In the genomic region with DNA sequence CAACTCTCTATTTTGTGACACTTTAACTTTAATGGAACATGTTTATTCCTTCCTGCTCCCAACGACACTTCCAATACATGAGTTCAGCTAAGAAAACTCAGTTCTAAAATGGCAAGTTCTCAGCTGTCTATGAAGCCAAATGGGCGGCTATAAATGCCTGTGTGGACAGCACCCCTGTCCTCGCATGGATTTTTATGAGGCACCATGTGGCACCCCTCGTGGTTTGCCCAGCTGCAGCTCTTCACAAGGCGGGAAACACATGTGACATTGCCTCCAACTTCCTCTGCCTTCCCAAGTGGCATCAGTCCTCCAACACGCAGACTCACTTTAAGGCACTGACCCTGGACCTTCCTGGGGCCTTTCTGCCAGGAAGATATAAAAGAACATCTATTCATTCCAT, we compare ENCODE assay signal across 23 cellular contexts. TPM values are rescaled to one million over a fixed set of nuclear protein-coding genes. Genes with fewer than 3 reads are reported as not detected.
DNase-seq lines count a peak whose midpoint lies in the region; ATAC-seq, FAIRE-seq and TF ChIP-seq lines count a peak whose summit lies in the region.
"Had no signal": no experiment of that assay in that cellular context is flagged by ENCODE, and none has a peak within 500 bp of the region (broad histone marks: within the 10 kb centered on the region; RNA-seq: fewer than 3 reads in every experiment).

No MANE protein-coding gene starts in this region.

- no peak overlapping the region for H3K56ac ChIP-seq in H1 (replicated peaks; ENCODE audit: insufficient read length, low read depth, low read length)

- intact Hi-C loops in mucosa of descending colon (cut with DNase I, micrococcal nuclease) (no loop called here), transverse colon (cut with DNase I; ENCODE audit: low total_unique reads) (no loop called here)

- peak overlapping the region; percentile 39; the same call in 1 of the 2 replicates for H3K18ac ChIP-seq in H1 (ENCODE audit: extremely low read depth, low read length)

- DNase-seq in HEK293T (ENCODE audit: extremely low spot score): no peak
- no peak for DNase-seq in H1 (ENCODE audit: low read depth in 1 of 2, low spot score in 2 of 2)
- DNase-seq in mucosa of descending colon: peak; percentile 67 to 73 (median 69)
- peak; percentile 69 for DNase-seq in transverse colon
- DNase-seq in D721Med (ENCODE audit: insufficient read length, low spot score): no peak
- no peak for DNase-seq in NOMO-1 treated with DMSO at 0.1 percent for 48 hours (lab: John Stamatoyannopoulos, UW; ENCODE audit: unreplicated experiment)
- DNase-seq: CD8-positive, alpha-beta T cell; DMS153; KBM-7; NCI-H1092 treated with DMSO at 0.1 percent for 48 hours; NCI-H1436 treated with DMSO at 0.1 percent for 48 hours; NCI-H2029; NCI-H2171; NCI-H345; NCI-H524; NCI-H774 had no signal

- FAIRE-seq in H1 (lab: Jason Lieb, UNC) (no peak), D721Med (lab: Jason Lieb, UNC) (no peak)
- FAIRE-seq: GM12891 had no signal

- peaks cover 2% of the 10 kb centered on the region; the same call in 1 of the 2 replicates for H3K79me1 ChIP-seq in H1 (ENCODE audit: low read depth, low read length)

- H3K23ac ChIP-seq in H1 (ENCODE audit: insufficient read length): no peak overlapping the region

- H4K91ac ChIP-seq in H1 (replicated peaks; ENCODE audit: insufficient read length, low read length): no peak overlapping the region

- H2BK5ac ChIP-seq in H1 (ENCODE audit: low read depth, low read length): no peak overlapping the region

- TF ChIP-seq POLR2A in H1 (IDR thresholded peaks at IDR 0.05; ENCODE audit: control extremely low read depth in 1 of 2, low read depth in 2 of 2, low read length in 2 of 2) (no peak), transverse colon (IDR thresholded peaks at IDR 0.05) (no peak)

- H3K9ac ChIP-seq in H1 (replicated peaks in 1 of 4; ENCODE audit: extremely low read depth in 1 of 4, low read depth in 3 of 4, low read length in 3 of 4): no peak overlapping the region

- TF ChIP-seq EP300 in H1 (IDR thresholded peaks at IDR 0.05; ENCODE audit: borderline replicate concordance in 1 of 2, low read depth in 2 of 2, low read length in 2 of 2) (no peak), transverse colon (IDR thresholded peaks at IDR 0.05; ENCODE audit: low read depth) (no peak)

- H3K4me3 ChIP-seq in H1 (ENCODE audit: extremely low read depth in 1 of 4, insufficient read depth in 2 of 4, low read depth in 3 of 4, low read length in 4 of 4): no peak overlapping the region
- H3K4me3 ChIP-seq in mucosa of descending colon: no peak overlapping the region
- no peak overlapping the region for H3K4me3 ChIP-seq in transverse colon
- H3K4me3 ChIP-seq: SJSA1 had no signal

- ATAC-seq in mucosa of descending colon (peak; percentile 75), HG03520 (IDR thresholded peaks at IDR 0.05; ENCODE audit: unreplicated experiment) (no peak), GM18867 (IDR thresholded peaks at IDR 0.05; ENCODE audit: unreplicated experiment) (no peak)
- ATAC-seq: CD8-positive, alpha-beta T cell; Right ventricle myocardium inferior had no signal

- no peaks in the 10 kb centered on the region for H3K36me3 ChIP-seq in H1 (ENCODE audit: control insufficient read depth in 2 of 4, insufficient read depth in 4 of 4, low read length in 3 of 4)
- H3K36me3 ChIP-seq in mucosa of descending colon (ENCODE audit: low read depth): no peaks in the 10 kb centered on the region
- no peaks in the 10 kb centered on the region for H3K36me3 ChIP-seq in transverse colon

- no peaks in the 10 kb centered on the region for H4K20me1 ChIP-seq in H1 (replicated peaks in 1 of 2; ENCODE audit: control insufficient read depth in 1 of 2, insufficient read depth in 2 of 2, low read length in 2 of 2)

- POLR2A ChIA-PET in HEK293T (lab: Yijun Ruan, JAX) (interaction anchor here (1.2 kb wide), 1 partner anchor 213 kb away, joined by 3 read pairs; the partner anchor contains the start of gene CBR4), H1 (lab: Charles Lee; ENCODE audit: partially characterized antibody) (interaction anchor here (1.0 kb wide), 1 partner anchor 15 kb away, joined by 4 read pairs; no protein-coding TSS in a partner anchor)

- CTCF ChIA-PET in HEK293T (lab: Yijun Ruan, JAX): no interaction called here
- CTCF ChIA-PET in H1 (lab: Charles Lee; ENCODE audit: partially characterized antibody): no interaction called here

- no peak overlapping the region for H2AK5ac ChIP-seq in H1 (ENCODE audit: low read depth, low read length)

- TF ChIP-seq CTCF in H1 (IDR thresholded peaks at IDR 0.05; ENCODE audit: control extremely low read depth in 1 of 3, insufficient read depth in 1 of 3, low read depth in 1 of 3, low read length in 3 of 3): no peak
- no peak for TF ChIP-seq CTCF in mucosa of descending colon (IDR thresholded peaks at IDR 0.05)
- TF ChIP-seq CTCF in transverse colon (IDR thresholded peaks at IDR 0.05): no peak
- TF ChIP-seq CTCF in D721Med (IDR thresholded peaks at IDR 0.05; ENCODE audit: insufficient read depth, missing control alignments): no peak

- H2AFZ ChIP-seq in H1 (ENCODE audit: low read length): no peak overlapping the region

- in situ Hi-C loops in transverse colon (cut with MboI; ENCODE audit: low pct_ligation_motif_present in 1 of 4, low pct_unique_long_range_greater_than_20kb in 1 of 4, low sequenced_read_pairs in 3 of 4): no loop called here

- H4K8ac ChIP-seq in H1 (ENCODE audit: extremely low read depth, insufficient read depth, low read length): no peak overlapping the region

- H3K9me3 ChIP-seq in H1 (ENCODE audit: insufficient read depth in 2 of 2, low read depth in 1 of 2, low read length in 1 of 2) (no peaks in the 10 kb centered on the region), mucosa of descending colon (no peaks in the 10 kb centered on the region), transverse colon (no peaks in the 10 kb centered on the region)
- H3K9me3 ChIP-seq: SJSA1 had no signal

- H3K27ac ChIP-seq in H1 (ENCODE audit: low read depth, low read length) (no peak overlapping the region), transverse colon (peak overlapping the region; percentile 64 to 76 (median 70))
- H3K27ac ChIP-seq: SJSA1 had no signal

- H4K5ac ChIP-seq in H1 (ENCODE audit: insufficient read length, low read depth, low read length): no peak overlapping the region

- H3K4ac ChIP-seq in H1 (replicated peaks; ENCODE audit: insufficient read length, low read depth, low read length): no peak overlapping the region

- no peak overlapping the region for H2BK20ac ChIP-seq in H1 (ENCODE audit: low read length)

- H3K27me3 ChIP-seq in H1 (replicated peaks in 1 of 4; ENCODE audit: control insufficient read depth in 3 of 4, extremely low read depth in 1 of 4, insufficient read depth in 3 of 4, low read length in 3 of 4) (no peaks in the 10 kb centered on the region), transverse colon (no peaks in the 10 kb centered on the region)
- H3K27me3 ChIP-seq: SJSA1 had no signal

- no peak overlapping the region for H2BK12ac ChIP-seq in H1 (ENCODE audit: low read depth, low read length)

- no peak for TF ChIP-seq RAD21 in H1 (IDR thresholded peaks at IDR 0.05 in 1 of 2, conservative IDR thresholded peaks at IDR 0.05 in 1 of 2; ENCODE audit: low read depth in 2 of 2, low read length in 2 of 2)

- H3K4me1 ChIP-seq in H1 (replicated peaks in 1 of 4; ENCODE audit: control insufficient read depth in 3 of 4, insufficient read depth in 4 of 4, low read length in 3 of 4): no peaks in the 10 kb centered on the region
- peaks cover 37% of the 10 kb centered on the region for H3K4me1 ChIP-seq in mucosa of descending colon (ENCODE audit: low read depth)
- peaks cover 16 to 85% (median 62%) of the 10 kb centered on the region in 4 donors for H3K4me1 ChIP-seq in transverse colon

- no peaks in the 10 kb centered on the region; a peak in 1 of 4 replicates for H3K79me2 ChIP-seq in H1 (ENCODE audit: control insufficient read depth in 1 of 2, insufficient read depth in 2 of 2, low read length in 2 of 2)

- H3K4me2 ChIP-seq in H1 (ENCODE audit: insufficient read depth in 1 of 2, low read depth in 2 of 2, low read length in 2 of 2): no peak overlapping the region

- H3K23me2 ChIP-seq in H1 (ENCODE audit: low read depth, low read length): no peaks in the 10 kb centered on the region

- no peak overlapping the region for H2BK15ac ChIP-seq in H1 (ENCODE audit: low read length)

- no peak overlapping the region for H2BK120ac ChIP-seq in H1 (replicated peaks; ENCODE audit: low read depth, low read length)

- WGBS in H1 (ENCODE audit: extremely low coverage in 1 of 2, insufficient coverage in 1 of 2, insufficient read length in 1 of 2, insufficient replicate concordance in 2 of 2, low coverage in 1 of 2, low lambda C conversion rate in 2 of 2, missing lambda C conversion rate in 1 of 2), 2 experiments: 90% methylated on average over 6 of the region's 6 CpGs; no CpG with 5 or more reads in 1 of the 2 experiments
- WGBS in transverse colon (ENCODE audit: low coverage in 1 of 2), 2 donors: 31 to 42% methylated on average over 5 to 6 of the region's 6 CpGs

- H3K14ac ChIP-seq in H1 (ENCODE audit: insufficient read length): no peak overlapping the region

TF ChIP-seq in HEK293T, 16 proteins besides CTCF, POLR2A, EP300 and RAD21:
- TF ChIP-seq BHLHE40 (IDR thresholded peaks at IDR 0.05; ENCODE audit: borderline replicate concordance) (no peak), L3MBTL2 (conservative IDR thresholded peaks at IDR 0.05) (peak; percentile 79)

TF ChIP-seq in H1, 55 proteins besides CTCF, POLR2A, EP300 and RAD21 (continues in another document):
- TF ChIP-seq, protein P1, sequence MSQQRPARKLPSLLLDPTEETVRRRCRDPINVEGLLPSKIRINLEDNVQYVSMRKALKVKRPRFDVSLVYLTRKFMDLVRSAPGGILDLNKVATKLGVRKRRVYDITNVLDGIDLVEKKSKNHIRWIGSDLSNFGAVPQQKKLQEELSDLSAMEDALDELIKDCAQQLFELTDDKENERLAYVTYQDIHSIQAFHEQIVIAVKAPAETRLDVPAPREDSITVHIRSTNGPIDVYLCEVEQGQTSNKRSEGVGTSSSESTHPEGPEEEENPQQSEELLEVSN (IDR thresholded peaks at IDR 0.05): peak; percentile 86
- no peak for TF ChIP-seq ZNF274 (IDR thresholded peaks at IDR 0.05; ENCODE audit: borderline replicate concordance, extremely low read depth, low read length)
- no peak for TF ChIP-seq FOSL1 (IDR thresholded peaks at IDR 0.05; ENCODE audit: insufficient read depth, low read depth, low read length)
- no peak for TF ChIP-seq CBX5 (IDR thresholded peaks at IDR 0.05; ENCODE audit: low read depth, low read length)

RNA-seq across cellular contexts. Expression of gene SH3RF1, which starts 48.0 kb away (rescaled TPM):
- 14.2 and 15.1 TPM in 2 replicates for total RNA-seq in H1 (2021; fragmentation: NEBNext Ultra II Directional; extraction: Animal tissue kit (Norgen Biotek cat#: 25700))
- polyA plus RNA-seq in H1 (2011; rRNA removed): 6.9 and 9.4 TPM in 2 replicates
- polyA plus RNA-seq in H1 (2011; cell fraction: cytosol; rRNA removed): 3.9 TPM
- 13.3 TPM for polyA plus RNA-seq in H1 (2011; cell fraction: nucleus; rRNA removed)
- 6.8 to 8.9 TPM (median 6.9 TPM) in 4 replicates for polyA plus RNA-seq in H1 (2012, experiment 1 of 2)
- polyA plus RNA-seq in H1 (2012, experiment 2 of 2): 1.9 TPM
- 6.7 TPM for polyA plus RNA-seq in H1 (2013, experiment 1 of 2)
- 6.9 TPM for polyA plus RNA-seq in H1 (2013, experiment 2 of 2)
- 36.6 and 41.2 TPM in 2 replicates for polyA minus RNA-seq in H1 (2011; rRNA and poly(A)+ RNA removed)
- polyA minus RNA-seq in H1 (2011; cell fraction: cytosol; rRNA and poly(A)+ RNA removed): 8.7 TPM
- 31.0 TPM for polyA minus RNA-seq in H1 (2011; cell fraction: nucleus; rRNA and poly(A)+ RNA removed)
- total RNA-seq in mucosa of descending colon: 10 to 100 TPM; 45.3 to 82.3 (median 65.5) TPM
- 10 to 100 TPM; 49.0 to 63.4 (median 54.3) TPM for total RNA-seq in transverse colon
- total RNA-seq: CD8-positive, alpha-beta T cell; G401; OCI-LY7 had no signal

Comparison
In these comparisons a context has a peak if more than half of its experiments do, and no peak if none do; other contexts are left out.
1. DNase-seq: peak in mucosa of descending colon (3 of 3) and transverse colon (single experiment); none in HEK293T (single experiment), H1 (0 of 2), D721Med (single experiment) and NOMO-1 treated with DMSO at 0.1 percent for 48 hours (single experiment).